In the genomic region with DNA sequence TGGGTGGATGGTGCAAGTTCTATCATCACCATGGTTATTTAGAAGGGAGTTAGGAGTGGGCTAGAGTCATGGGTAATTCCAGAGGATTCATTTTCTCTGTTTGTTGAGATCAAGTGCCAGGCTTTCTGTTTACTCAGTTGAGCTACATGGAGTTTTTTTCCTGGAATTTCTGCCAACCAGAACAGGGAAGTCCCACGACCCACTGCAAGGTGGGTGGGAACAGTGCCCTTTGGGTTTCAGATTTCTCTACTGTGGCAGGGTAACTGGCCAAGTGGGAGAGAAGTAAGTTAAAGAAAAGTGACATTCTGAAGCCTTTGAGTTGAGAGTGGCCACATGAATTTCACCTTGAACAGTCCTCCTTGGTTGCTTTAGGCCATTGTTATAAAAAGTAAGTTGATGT, we compare ENCODE assay signal across 23 cellular contexts.
"Had no signal": no experiment of that assay in that cellular context is flagged by ENCODE, and none has a peak within 500 bp of the region (broad histone marks: within the 10 kb centered on the region; RNA-seq: fewer than 3 reads in every experiment).

No MANE protein-coding gene starts in this region.

- H3K27ac Mint-ChIP-seq: activated B cell treated with CpG ODN at 0.5 μM for 24 hours; activated CD4-positive, alpha-beta memory T cell treated with anti-CD3 and anti-CD28 coated beads for 36 hours; activated CD4-positive, alpha-beta T cell treated with anti-CD3 and anti-CD28 coated beads, Interleukin-2, amount 10 ng/mL, durations not matched to agents 24 days and 14 days; activated naive CD4-positive, alpha-beta T cell treated with anti-CD3 and anti-CD28 coated beads for 36 hours; activated naive CD8-positive, alpha-beta T cell; T-cell had no signal

- H3K27me3 Mint-ChIP-seq: activated B cell treated with CpG ODN at 0.5 μM for 24 hours; activated CD4-positive, alpha-beta memory T cell treated with anti-CD3 and anti-CD28 coated beads for 36 hours; activated CD4-positive, alpha-beta T cell treated with anti-CD3 and anti-CD28 coated beads, Interleukin-2, amount 10 ng/mL, durations not matched to agents 24 days and 14 days; activated naive CD8-positive, alpha-beta T cell; T-cell had no signal

- H3K4me2 ChIP-seq: PC-9 had no signal

- H3K9me3 Mint-ChIP-seq: activated B cell treated with CpG ODN at 0.5 μM for 24 hours; activated T-cell treated with anti-CD3 and anti-CD28 coated beads, Interleukin-2, amount 50 U/mL, for 4 hours had no signal

- H3K4me3 Mint-ChIP-seq: activated B cell treated with CpG ODN at 0.5 μM for 24 hours; activated CD4-positive, alpha-beta memory T cell treated with anti-CD3 and anti-CD28 coated beads for 36 hours; activated CD4-positive, alpha-beta T cell treated with anti-CD3 and anti-CD28 coated beads, Interleukin-2, amount 10 ng/mL, durations not matched to agents 24 days and 14 days; activated naive CD4-positive, alpha-beta T cell treated with anti-CD3 and anti-CD28 coated beads for 36 hours; activated naive CD8-positive, alpha-beta T cell; activated T-cell treated with anti-CD3 and anti-CD28 coated beads, Interleukin-2, amount 50 U/mL, for 4 hours; T-cell had no signal

- H3K27ac ChIP-seq: PC-9 had no signal

- H2AFZ ChIP-seq: PC-9 had no signal

- H3K4me1 Mint-ChIP-seq: activated B cell treated with CpG ODN at 0.5 μM for 24 hours; activated CD4-positive, alpha-beta T cell treated with anti-CD3 and anti-CD28 coated beads, Interleukin-2, amount 10 ng/mL, durations not matched to agents 24 days and 14 days; T-cell had no signal

- ATAC-seq: activated T-cell treated with anti-CD3 and anti-CD28 coated beads, Interleukin-2, amount 50 U/mL, for 4 hours; T-cell had no signal

- H3K36me3 Mint-ChIP-seq: activated naive CD8-positive, alpha-beta T cell had no signal

- DNase-seq: activated B cell treated with CpG ODN at 0.5 μM for 24 hours; activated CD4-positive, alpha-beta memory T cell treated with anti-CD3 and anti-CD28 coated beads for 36 hours; activated CD4-positive, alpha-beta T cell treated with anti-CD3 and anti-CD28 coated beads for 1 hour; activated CD4-positive, alpha-beta T cell treated with anti-CD3 and anti-CD28 coated beads, Interleukin-2, amount 10 ng/mL, durations not matched to agents 24 days and 14 days; activated CD8-positive, alpha-beta memory T cell treated with anti-CD3 and anti-CD28 coated beads for 24 hours; activated effector memory CD4-positive, alpha-beta T cell treated with anti-CD3 and anti-CD28 coated beads, Interleukin-2, amount 50 U/mL, for 16 hours; activated naive CD4-positive, alpha-beta T cell treated with anti-CD3 and anti-CD28 coated beads for 36 hours; activated T-cell treated with anti-CD3 and anti-CD28 coated beads, Interleukin-2, amount 50 U/mL, for 4 hours; cerebellar nuclear complex; MM.1S; NCI-H1105; NCI-H1436; NCI-H1694 treated with DMSO at 0.1 percent for 48 hours; NCI-H2029 treated with DMSO at 0.1 percent for 48 hours; NCI-H226; NCI-H526; NCI-H82; PC-9; SIG-M5; T-cell; T-helper 2 cell; T1000 had no signal

- H3K4me3 ChIP-seq: PC-9 had no signal
